ENCODE assay signal across 27 cellular contexts in genomic region chr10:123221418-123221817, GRCh38.
"Had no signal": no experiment of that assay in that cellular context is flagged by ENCODE, and none has a peak within 500 bp of the region (broad histone marks: within the 10 kb centered on the region; RNA-seq: fewer than 3 reads in every experiment).

No MANE protein-coding gene starts in this region.

- H3K27ac Mint-ChIP-seq: dendritic cell treated with granulocyte-macrophage colony-stimulating factor and Interleukin-4, amounts not matched to agents 40 ng/mL and 50 ng/mL, for 4 days; effector memory CD8-positive, alpha-beta T cell had no signal

- H3K9me3 Mint-ChIP-seq: effector memory CD8-positive, alpha-beta T cell had no signal

- ATAC-seq: effector memory CD8-positive, alpha-beta T cell; esophagus mucosa; foreskin keratinocyte; gastrocnemius medialis; gastroesophageal sphincter; heart left ventricle; heart right ventricle had no signal

- H3K4me1 ChIP-seq: colonic mucosa, esophagus muscularis mucosa, esophagus squamous epithelium, foreskin keratinocyte, gastrocnemius medialis, gastroesophageal sphincter, heart left ventricle, heart right ventricle had no signal

- DNase-seq: colonic mucosa; cortex of kidney; dermis blood vessel endothelial cell; dorsolateral prefrontal cortex; effector CD4-positive, alpha-beta T cell; effector CD8-positive, alpha-beta T cell; effector memory CD4-positive, alpha-beta T cell; effector memory CD8-positive, alpha-beta T cell; erythroblast; esophagus squamous epithelium; foreskin fibroblast; foreskin keratinocyte; foreskin melanocyte; gastrocnemius medialis; glutamatergic neuron; heart left ventricle; heart right ventricle had no signal

- FAIRE-seq: colon, endometrium, endothelial cell of umbilical vein, frontal cortex had no signal

- H3K27ac ChIP-seq: colonic mucosa, coronary artery, dorsolateral prefrontal cortex, epithelial cell of prostate, esophagus muscularis mucosa, esophagus squamous epithelium, foreskin keratinocyte, gastrocnemius medialis, gastroesophageal sphincter, heart left ventricle, heart right ventricle had no signal

- H3K27me3 ChIP-seq: colonic mucosa, dorsolateral prefrontal cortex, esophagus muscularis mucosa, esophagus squamous epithelium, foreskin keratinocyte, gastrocnemius medialis, gastroesophageal sphincter, heart left ventricle, heart right ventricle had no signal

- H3K9me3 ChIP-seq: colonic mucosa, gastrocnemius medialis, gastroesophageal sphincter had no signal

- H3K4me3 Mint-ChIP-seq: dendritic cell treated with granulocyte-macrophage colony-stimulating factor and Interleukin-4, amounts not matched to agents 40 ng/mL and 50 ng/mL, for 4 days; effector memory CD8-positive, alpha-beta T cell had no signal

- H3K27me3 Mint-ChIP-seq: dendritic cell treated with granulocyte-macrophage colony-stimulating factor and Interleukin-4, amounts not matched to agents 40 ng/mL and 50 ng/mL, for 4 days; effector memory CD8-positive, alpha-beta T cell had no signal

- H3K4me3 ChIP-seq: colonic mucosa, coronary artery, dorsolateral prefrontal cortex, esophagus muscularis mucosa, esophagus squamous epithelium, gastrocnemius medialis, gastroesophageal sphincter, heart left ventricle, heart right ventricle had no signal

- H3K36me3 ChIP-seq: colonic mucosa, esophagus muscularis mucosa, esophagus squamous epithelium, gastrocnemius medialis, heart left ventricle, heart right ventricle had no signal
